18 cellular contexts compared by ENCODE assay signal in genomic region chr6:113017316-113017715, GRCh38.
DNase-seq lines count a peak whose midpoint lies in the region; ATAC-seq, FAIRE-seq and TF ChIP-seq lines count a peak whose summit lies in the region.
"Had no signal": no experiment of that assay in that cellular context is flagged by ENCODE, and none has a peak within 500 bp of the region (broad histone marks: within the 10 kb centered on the region; RNA-seq: fewer than 3 reads in every experiment).

No MANE protein-coding gene starts in this region.

- H2BK5ac ChIP-seq in mesendoderm (ENCODE audit: low read length) = no peak overlapping the region

- 42% methylated on average over 2 of the region's 2 CpGs for WGBS in SK-N-SH (ENCODE audit: low lambda C conversion rate)
- WGBS in mesendoderm (ENCODE audit: extremely low coverage, insufficient coverage, low lambda C conversion rate) = no CpG with 5 or more reads among the region's 2 CpGs

- H3K56ac ChIP-seq in mesendoderm (ENCODE audit: low read length) = no peak overlapping the region

- no peak overlapping the region for H2BK120ac ChIP-seq in mesendoderm (ENCODE audit: low read depth, low read length)

- TF ChIP-seq CTCF in SK-N-SH (IDR thresholded peaks at IDR 0.05) = no peak
- TF ChIP-seq CTCF in fibroblast of mammary gland (conservative IDR thresholded peaks at IDR 0.05; ENCODE audit: control insufficient read depth, insufficient read depth, low read depth, low read length) = no peak
- no peak for TF ChIP-seq CTCF in retinal pigment epithelial cell (conservative IDR thresholded peaks at IDR 0.05; ENCODE audit: low read depth, low read length)
- no peak for TF ChIP-seq CTCF in kidney (IDR thresholded peaks at IDR 0.05; ENCODE audit: borderline replicate concordance, extremely low read depth, insufficient read depth)
- TF ChIP-seq CTCF in left ventricle myocardium inferior (IDR thresholded peaks at IDR 0.05; ENCODE audit: borderline replicate concordance) = no peak

- H3K23ac ChIP-seq in mesendoderm (ENCODE audit: low read length) = no peak overlapping the region

- DNase-seq in SK-N-SH (no peak), fibroblast of mammary gland (ENCODE audit: low read depth) (peak; percentile 28), retinal pigment epithelial cell (ENCODE audit: low read depth) (peak; percentile 62), kidney (no peak), left ventricle myocardium inferior (no peak), mesendoderm (no peak)
- DNase-seq: CD4-positive, alpha-beta memory T cell; DMS79 treated with DMSO at 0.1 percent for 48 hours; GF-D8; GOT3; H7; HFFc6; IMR-90 had no signal

- no peak overlapping the region for H3K4ac ChIP-seq in mesendoderm (ENCODE audit: low read depth, low read length)

- H3K9me3 ChIP-seq in SK-N-SH (no peaks in the 10 kb centered on the region), kidney (ENCODE audit: control insufficient read depth in 1 of 2, low read length in 2 of 2) (no peaks in the 10 kb centered on the region), left ventricle myocardium inferior (replicated peaks) (no peaks in the 10 kb centered on the region)
- H3K9me3 ChIP-seq: A549, BLaER1 had no signal

- H3K18ac ChIP-seq in mesendoderm (ENCODE audit: low read length) = no peak overlapping the region

- TF ChIP-seq RAD21 in SK-N-SH (IDR thresholded peaks at IDR 0.05; ENCODE audit: low read length) = no peak

- H3K36me3 ChIP-seq in SK-N-SH (replicated peaks in 1 of 2; ENCODE audit: control insufficient read depth in 1 of 2, insufficient read depth in 2 of 2, low read length in 1 of 2) (no peaks in the 10 kb centered on the region), kidney (ENCODE audit: control insufficient read depth in 1 of 2, insufficient read depth in 2 of 2, low read length in 2 of 2) (no peaks in the 10 kb centered on the region), left ventricle myocardium inferior (no peaks in the 10 kb centered on the region), mesendoderm (ENCODE audit: control insufficient read depth, insufficient read depth, low read length) (no peaks in the 10 kb centered on the region)
- H3K36me3 ChIP-seq: BLaER1 had no signal

- H3K4me2 ChIP-seq in SK-N-SH (no peak overlapping the region; the same call in 1 of the 2 replicates), mesendoderm (ENCODE audit: low read length) (no peak overlapping the region)
- H3K4me2 ChIP-seq: A549, BLaER1 had no signal

- no peaks in the 10 kb centered on the region for H3K79me2 ChIP-seq in SK-N-SH (ENCODE audit: insufficient read depth)
- H3K79me2 ChIP-seq in mesendoderm (ENCODE audit: control insufficient read depth, insufficient read depth, low read length) = no peaks in the 10 kb centered on the region

- no peak for FAIRE-seq in kidney (lab: Jason Lieb, UNC)
- FAIRE-seq: A549 had no signal

- intact Hi-C loops in kidney (cut with DNase I) (no loop called here), left ventricle myocardium inferior (cut with micrococcal nuclease) (no loop called here)

- no peak overlapping the region for H3K9ac ChIP-seq in SK-N-SH
- no peak overlapping the region for H3K9ac ChIP-seq in kidney (ENCODE audit: low read length in 2 of 2)
- H3K9ac ChIP-seq in mesendoderm (ENCODE audit: low read length) = no peak overlapping the region
- H3K9ac ChIP-seq: BLaER1 had no signal

- CTCF ChIA-PET in SK-N-SH (lab: Yijun Ruan, JAX) = interaction anchor here (1.4 kb wide), 1 partner anchor 18 kb away, joined by 3 read pairs; no protein-coding TSS in a partner anchor

- POLR2A ChIA-PET in SK-N-SH (lab: Yijun Ruan, JAX) = no interaction called here

- H3K79me1 ChIP-seq in mesendoderm (ENCODE audit: low read length) = no peaks in the 10 kb centered on the region

- H4K20me1 ChIP-seq in SK-N-SH (ENCODE audit: insufficient read depth) = no peaks in the 10 kb centered on the region
- H4K20me1 ChIP-seq: BLaER1 had no signal

- no peak overlapping the region for H4K5ac ChIP-seq in mesendoderm (ENCODE audit: low read length)

- no peak overlapping the region for H4K8ac ChIP-seq in mesendoderm (ENCODE audit: low read depth, low read length)

- H2AK5ac ChIP-seq in mesendoderm (ENCODE audit: low read length) = no peak overlapping the region

- no peak overlapping the region for H2BK15ac ChIP-seq in mesendoderm (replicated peaks; ENCODE audit: low read depth)

- H3F3A ChIP-seq in SK-N-SH (replicated peaks; ENCODE audit: insufficient read depth) = peaks cover 35% of the 10 kb centered on the region

- H3K27me3 ChIP-seq in SK-N-SH (ENCODE audit: insufficient read depth) (no peaks in the 10 kb centered on the region), left ventricle myocardium inferior (ENCODE audit: low read depth) (no peaks in the 10 kb centered on the region), mesendoderm (ENCODE audit: insufficient read depth, low read length, poor library complexity) (no peaks in the 10 kb centered on the region)
- H3K27me3 ChIP-seq: BLaER1 had no signal

- ATAC-seq in SK-N-SH treated with all-trans-retinoic acid at 6 μM for 48 hours = no peak; the same call in 2 of the 3 replicates
- ATAC-seq: A549, HCT116 had no signal

- H3K4me1 ChIP-seq in SK-N-SH (ENCODE audit: control insufficient read depth in 1 of 2, insufficient read depth in 2 of 2, low read depth in 1 of 2, low read length in 1 of 2) (peaks cover 2 to 22% of the 10 kb centered on the region in 2 experiments), kidney (ENCODE audit: control insufficient read depth in 1 of 2, insufficient read depth in 1 of 2, low read depth in 1 of 2, low read length in 2 of 2) (no peaks in the 10 kb centered on the region), left ventricle myocardium inferior (peaks cover 13% of the 10 kb centered on the region), mesendoderm (ENCODE audit: control insufficient read depth, low read depth, low read length) (no peaks in the 10 kb centered on the region)
- H3K4me1 ChIP-seq: A549, BLaER1 had no signal

- H3K4me3 ChIP-seq in SK-N-SH (ENCODE audit: low read depth in 2 of 2, low read length in 1 of 2) (no peak overlapping the region), fibroblast of mammary gland (ENCODE audit: control insufficient read depth, low read depth, low read length) (no peak overlapping the region), retinal pigment epithelial cell (ENCODE audit: low read length) (no peak overlapping the region), kidney (ENCODE audit: low read length in 2 of 2) (no peak overlapping the region), left ventricle myocardium inferior (no peak overlapping the region), mesendoderm (ENCODE audit: low read length) (no peak overlapping the region)
- H3K4me3 ChIP-seq: A549, BLaER1 had no signal

- H2AFZ ChIP-seq in SK-N-SH (ENCODE audit: low read depth) = 0 out of 2 replicates have a peak overlapping the region, but pooled peaks have one; percentile 40

- no peak for TF ChIP-seq EP300 in SK-N-SH (IDR thresholded peaks at IDR 0.05; ENCODE audit: borderline replicate concordance in 1 of 2, low read depth in 1 of 2, low read length in 1 of 2)

- H3K9me2 ChIP-seq in SK-N-SH = no peaks in the 10 kb centered on the region; the same call in 1 of the 2 replicates

- H3K27ac ChIP-seq in SK-N-SH (ENCODE audit: low read depth in 2 of 2, low read length in 1 of 2) (peak overlapping the region; percentile 93 to 94), kidney (ENCODE audit: low read depth in 2 of 2, low read length in 2 of 2) (no peak overlapping the region), left ventricle myocardium inferior (replicated peaks) (no peak overlapping the region), mesendoderm (ENCODE audit: low read depth, low read length) (no peak overlapping the region)
- H3K27ac ChIP-seq: 22Rv1, A549, BLaER1 had no signal

TF ChIP-seq in SK-N-SH, 30 proteins besides CTCF, POLR2A, EP300 and RAD21 (continues in another document):
- 0 out of 2 replicates have a peak, but pooled peaks have one; percentile 3 for TF ChIP-seq JUND (IDR thresholded peaks at IDR 0.05)

TF ChIP-seq in SK-N-SH treated with all-trans-retinoic acid at 6 μM for 48 hours, 23 proteins besides CTCF, POLR2A, EP300 and RAD21:
- TF ChIP-seq CREB5 (CRISPR knock-in tag; IDR thresholded peaks at IDR 0.05; ENCODE audit: low read depth) = no peak
- TF ChIP-seq ZFP30 (CRISPR knock-in tag; IDR thresholded peaks at IDR 0.05) = no peak
- TF ChIP-seq POU6F1 (CRISPR knock-in tag; IDR thresholded peaks at IDR 0.05; ENCODE audit: borderline replicate concordance, low read depth) = no peak
TF ChIP-seq in SK-N-SH treated with all-trans-retinoic acid at 6 μM for 48 hours: peak in this region for 0.

Comparison
In these comparisons a context has a peak if more than half of its experiments do, and no peak if none do; other contexts are left out.
1. DNase-seq: peak in fibroblast of mammary gland (single experiment) and retinal pigment epithelial cell (single experiment); none in SK-N-SH (single experiment), kidney (single experiment), left ventricle myocardium inferior (single experiment) and mesendoderm (single experiment).
2. H3K27ac ChIP-seq: peak in SK-N-SH (2 of 2); none in kidney (0 of 2), left ventricle myocardium inferior (single experiment) and mesendoderm (single experiment).